Comparison of ENCODE assay signal across 22 cellular contexts in the genomic region with DNA sequence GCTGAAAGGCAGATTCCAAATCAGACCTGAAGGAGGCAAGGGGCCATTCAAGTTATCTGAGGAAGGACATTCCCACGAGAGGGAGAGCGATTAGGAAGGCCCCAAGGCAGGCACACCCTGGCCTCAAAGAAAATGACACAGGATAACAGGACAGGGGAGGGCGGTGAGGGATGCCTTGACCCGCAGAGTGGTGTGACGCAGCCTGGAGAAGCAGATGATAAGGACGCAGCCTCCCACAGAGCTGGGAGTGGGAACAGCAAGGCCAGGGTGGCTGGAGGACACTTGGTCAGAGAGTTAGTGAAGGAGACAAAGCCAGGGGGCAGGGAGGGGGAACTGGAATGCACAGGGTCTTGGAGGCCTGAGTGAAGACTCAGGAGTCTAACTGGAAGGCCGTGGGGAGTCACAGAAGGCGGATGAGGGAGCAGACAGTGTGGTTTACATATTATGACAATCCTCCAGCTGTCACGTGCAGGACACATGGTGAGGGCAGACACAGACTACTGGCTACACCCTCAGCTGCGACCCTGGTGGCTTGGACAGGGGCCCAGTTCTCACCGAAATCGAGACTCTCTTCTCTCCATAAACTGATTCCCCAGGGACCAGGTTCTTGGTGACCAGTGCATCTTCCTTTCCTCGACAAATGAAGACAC. TPM values are rescaled to one million over a fixed set of nuclear protein-coding genes. Genes with fewer than 3 reads are reported as not detected.
DNase-seq lines count a peak whose midpoint lies in the region; ATAC-seq and TF ChIP-seq lines count a peak whose summit lies in the region.
"Had no signal": no experiment of that assay in that cellular context is flagged by ENCODE, and none has a peak within 500 bp of the region (broad histone marks: within the 10 kb centered on the region; RNA-seq: fewer than 3 reads in every experiment).

No MANE protein-coding gene starts in this region.

- no peak overlapping the region for H3K4me3 ChIP-seq in ascending aorta
- H3K4me3 ChIP-seq in heart left ventricle = no peak overlapping the region

- H3K4me1 Mint-ChIP-seq in stimulated activated naive CD8-positive, alpha-beta T cell treated with anti-CD3 and anti-CD28 coated beads, Interleukin-15, Interleukin-2, amounts not matched to agents 100 ng/mL and 50 ng/mL, for 24 hours (ENCODE audit: low read depth) = peaks cover 38% of the 10 kb centered on the region
- peaks cover 43% of the 10 kb centered on the region for H3K4me1 Mint-ChIP-seq in nephron

- intact Hi-C loops in ascending aorta (cut with DNase I) (loop anchor here (5.0 to 10.0 kb wide), 7 partner anchors 288 to 1425 kb away; a partner anchor contains a TSS), heart left ventricle (cut with DNase I) (loop anchor here in 5 of 10 donors (10.0 kb wide), 3 partner anchors 135 to 295 kb away; a partner anchor contains a TSS)

- H3K27ac ChIP-seq in VCaP = 0 out of 2 replicates have a peak overlapping the region, but pooled peaks have one; percentile 30
- H3K27ac ChIP-seq in ascending aorta = no peak overlapping the region
- no peak overlapping the region for H3K27ac ChIP-seq in heart left ventricle

- H3K36me3 ChIP-seq in ascending aorta (peaks cover 39 to 54% of the 10 kb centered on the region in 2 donors), heart left ventricle (peaks cover 0 to 55% (median 53%) of the 10 kb centered on the region in 9 donors)

- H3K4me3 Mint-ChIP-seq in stimulated activated naive CD8-positive, alpha-beta T cell treated with anti-CD3 and anti-CD28 coated beads, Interleukin-15, Interleukin-2, amounts not matched to agents 100 ng/mL and 50 ng/mL, for 24 hours = no peak overlapping the region
- peak overlapping the region in 1 of 3 experiments; percentile 3 for H3K4me3 Mint-ChIP-seq in nephron
- H3K4me3 Mint-ChIP-seq: natural killer cell; stimulated activated naive B cell treated with anti-CD40 and anti-IgM and Interleukin-4, amounts not matched to agents 10 μg/mL and 1 μg/mL and 100 μg/mL, for 72 hours had no signal

- no peak for ATAC-seq in stimulated activated naive CD8-positive, alpha-beta T cell treated with anti-CD3 and anti-CD28 coated beads, Interleukin-15, Interleukin-2, amounts not matched to agents 100 U/mL and 50 U/mL, for 24 hours
- ATAC-seq in heart left ventricle = no peak
- ATAC-seq: natural killer cell; Right ventricle myocardium inferior; stimulated activated naive B cell treated with anti-CD40 and anti-IgM and Interleukin-4, amounts not matched to agents 10 μg/mL and 1 μg/mL and 100 μg/mL, for 72 hours had no signal

- H3K9me3 ChIP-seq in ascending aorta = no peaks in the 10 kb centered on the region
- H3K9me3 ChIP-seq in heart left ventricle = no peaks in the 10 kb centered on the region

- peaks cover 82% of the 10 kb centered on the region for H3K36me3 Mint-ChIP-seq in stimulated activated naive CD8-positive, alpha-beta T cell treated with anti-CD3 and anti-CD28 coated beads, Interleukin-15, Interleukin-2, amounts not matched to agents 100 ng/mL and 50 ng/mL, for 24 hours (ENCODE audit: low read depth)
- peaks cover 35% of the 10 kb centered on the region for H3K36me3 Mint-ChIP-seq in nephron (ENCODE audit: low read depth)
- H3K36me3 Mint-ChIP-seq: natural killer cell had no signal

- DNase-seq in stimulated activated naive CD8-positive, alpha-beta T cell treated with anti-CD3 and anti-CD28 coated beads, Interleukin-15, Interleukin-2, amounts not matched to agents 100 U/mL and 50 U/mL, for 24 hours = no peak
- DNase-seq in ascending aorta (ENCODE audit: low spot score in 2 of 2) (no peak), heart left ventricle (no peak), NCI-H1105 (lab: John Stamatoyannopoulos, UW) (no peak)
- DNase-seq: activated CD8-positive, alpha-beta memory T cell treated with anti-CD3 and anti-CD28 coated beads, Interleukin-2, amount 50 U/mL, for 4 hours; activated effector memory CD4-positive, alpha-beta T cell treated with anti-CD3 and anti-CD28 coated beads, Interleukin-2, amount 50 U/mL, for 16 hours; aorta; central memory CD4-positive, alpha-beta T cell; dermis blood vessel endothelial cell; DMS79 treated with DMSO at 0.1 percent for 48 hours; head of caudate nucleus; natural killer cell; NCI-H187 treated with DMSO at 0.1 percent for 48 hours; NCI-H345; NCI-H774; OCI-M1; stimulated activated CD4-positive, alpha-beta T cell treated with anti-CD3 and anti-CD28 coated beads, Interleukin-2, amount 100 ng/mL, for 24 hours; stimulated activated naive B cell treated with anti-CD40 and anti-IgM and Interleukin-4, amounts not matched to agents 10 μg/mL and 1 μg/mL and 100 μg/mL, for 72 hours had no signal

- peak overlapping the region; percentile 2 for H3K27ac Mint-ChIP-seq in stimulated activated naive CD8-positive, alpha-beta T cell treated with anti-CD3 and anti-CD28 coated beads, Interleukin-15, Interleukin-2, amounts not matched to agents 100 ng/mL and 50 ng/mL, for 24 hours
- H3K27ac Mint-ChIP-seq in nephron = peak overlapping the region; percentile 30 to 71 (median 69)

- H3K4me1 ChIP-seq in ascending aorta (peaks cover 3 to 17% of the 10 kb centered on the region in 2 donors), heart left ventricle (peaks cover 0 to 30% (median 16%) of the 10 kb centered on the region in 12 donors)

- no peak for TF ChIP-seq POLR2A in heart left ventricle (IDR thresholded peaks at IDR 0.05)

- H3K27me3 Mint-ChIP-seq in stimulated activated naive CD8-positive, alpha-beta T cell treated with anti-CD3 and anti-CD28 coated beads, Interleukin-15, Interleukin-2, amounts not matched to agents 100 ng/mL and 50 ng/mL, for 24 hours = no peaks in the 10 kb centered on the region
- H3K27me3 Mint-ChIP-seq in nephron (ENCODE audit: low read depth) = no peaks in the 10 kb centered on the region
- H3K27me3 Mint-ChIP-seq: stimulated activated naive B cell treated with anti-CD40 and anti-IgM and Interleukin-4, amounts not matched to agents 10 μg/mL and 1 μg/mL and 100 μg/mL, for 72 hours had no signal

- WGBS in heart left ventricle, 4 donors = 66 to 76% (median 72%) methylated on average over 13 of the region's 13 CpGs

- H3K27me3 ChIP-seq in ascending aorta (no peaks in the 10 kb centered on the region), heart left ventricle (no peaks in the 10 kb centered on the region)

- H3K9me3 Mint-ChIP-seq in stimulated activated naive CD8-positive, alpha-beta T cell treated with anti-CD3 and anti-CD28 coated beads, Interleukin-15, Interleukin-2, amounts not matched to agents 100 ng/mL and 50 ng/mL, for 24 hours = no peaks in the 10 kb centered on the region
- no peaks in the 10 kb centered on the region for H3K9me3 Mint-ChIP-seq in nephron
- H3K9me3 Mint-ChIP-seq: natural killer cell; stimulated activated naive B cell treated with anti-CD40 and anti-IgM and Interleukin-4, amounts not matched to agents 10 μg/mL and 1 μg/mL and 100 μg/mL, for 72 hours had no signal

- TF ChIP-seq CTCF in VCaP (conservative IDR thresholded peaks at IDR 0.05) (no peak), nephron (IDR thresholded peaks at IDR 0.05; ENCODE audit: unreplicated experiment in 3 of 3) (no peak), ascending aorta (IDR thresholded peaks at IDR 0.05) (no peak), heart left ventricle (IDR thresholded peaks at IDR 0.05) (no peak)

RNA-seq across cellular contexts. Expression of a gene that starts 5.8 kb away (rescaled TPM):
- total RNA-seq in ascending aorta (34.7 TPM), heart left ventricle (10 to 100 TPM; 12.8 to 49.1 (median 28.7) TPM)
- 10 to 100 TPM; 13.8 to 19.7 TPM for polyA plus RNA-seq in heart left ventricle

RNA-seq across cellular contexts. Expression of a gene that starts 6.4 kb away (rescaled TPM):
- total RNA-seq in ascending aorta (92.1 TPM), heart left ventricle (10 to 100 TPM; 44.3 to 94.3 (median 70.5) TPM)
- 100 to 1,000 TPM in 1 of 2 donors, 10 to 100 TPM in 1; 72.5 to 169 TPM for polyA plus RNA-seq in heart left ventricle
